ENCODE assay signal across 25 cellular contexts in genomic region chr2:187379869-187380268, GRCh38.
"Had no signal": no experiment of that assay in that cellular context is flagged by ENCODE, and none has a peak within 500 bp of the region (broad histone marks: within the 10 kb centered on the region; RNA-seq: fewer than 3 reads in every experiment).

No MANE protein-coding gene starts in this region.

- H3K9me3 ChIP-seq: gastrocnemius medialis, lower lobe of right lung, mucosa of descending colon, neutrophil, right lobe of liver, suprapubic skin, transverse colon, vagina had no signal

- H3K27me3 ChIP-seq: gastrocnemius medialis, hepatocyte, neutrophil, right lobe of liver, suprapubic skin, transverse colon, vagina had no signal

- DNase-seq: dermis blood vessel endothelial cell; effector memory CD4-positive, alpha-beta T cell; foreskin fibroblast; gastrocnemius medialis; head of caudate nucleus; left ventricle myocardium superior; lower lobe of right lung; mucosa of descending colon; naive B cell; right lobe of liver; small intestine; stimulated activated CD4-positive, alpha-beta T cell treated with anti-CD3 and anti-CD28 coated beads, Interleukin-1b, Interleukin-23, amount 100 ng/mL, for 48 hours; stimulated activated CD4-positive, alpha-beta T cell treated with anti-CD3 and anti-CD28 coated beads, Interleukin-4, amount 100 ng/mL, for 1 hour; stimulated activated CD8-positive, alpha-beta memory T cell treated with anti-CD3 and anti-CD28 coated beads, Interleukin-4, amount 100 ng/mL, for 48 hours; stimulated activated naive CD4-positive, alpha-beta T cell; stimulated activated naive CD8-positive, alpha-beta T cell treated with anti-CD3 and anti-CD28 coated beads, Interleukin-15, amount 100 ng/mL, for 72 hours; transverse colon had no signal

- H3K9ac ChIP-seq: parathyroid adenoma had no signal

- H3K36me3 ChIP-seq: gastrocnemius medialis, lower lobe of right lung, neutrophil, transverse colon, vagina had no signal

- H2AFZ ChIP-seq: hepatocyte, parathyroid adenoma had no signal

- H3K27ac ChIP-seq: coronary artery, gastrocnemius medialis, hepatocyte, lower lobe of right lung, neutrophil, parathyroid adenoma, right lobe of liver, suprapubic skin, transverse colon, vagina had no signal

- FAIRE-seq: keratinocyte had no signal

- ATAC-seq: gastrocnemius medialis; left ventricle myocardium superior; lower lobe of right lung; mucosa of descending colon; natural killer cell treated with Interleukin-12 subunit alpha and Interleukin-12 subunit beta and Interleukin-15 and Interleukin-18, amount 100 ng/mL, for 72 hours; right lobe of liver; stimulated activated naive CD8-positive, alpha-beta T cell treated with anti-CD3 and anti-CD28 coated beads, Interleukin-15, amount 100 ng/mL, for 72 hours had no signal

- H3K4me2 ChIP-seq: hepatocyte had no signal

- H3K4me1 ChIP-seq: gastrocnemius medialis, lower lobe of right lung, parathyroid adenoma, right lobe of liver, transverse colon, vagina had no signal

- H3K4me3 ChIP-seq: coronary artery, gastrocnemius medialis, hepatocyte, lower lobe of right lung, mucosa of descending colon, right lobe of liver, suprapubic skin, transverse colon, vagina had no signal

- H3K79me2 ChIP-seq: hepatocyte, parathyroid adenoma had no signal
